In genomic region chr5:159567461-159567860, GRCh38 we compare ENCODE assay signal across 12 cellular contexts.
A peak's percentile ranks its signal among the peaks of the same experiment; 100 is the strongest.
DNase-seq lines count a peak whose midpoint lies in the region; TF ChIP-seq lines count a peak whose summit lies in the region.
"Had no signal": no experiment of that assay in that cellular context is flagged by ENCODE, and none has a peak within 500 bp of the region (broad histone marks: within the 10 kb centered on the region; RNA-seq: fewer than 3 reads in every experiment).

No MANE protein-coding gene starts in this region.

- H3K36me3 ChIP-seq in breast epithelium: no peaks in the 10 kb centered on the region
- H3K36me3 ChIP-seq: BLaER1 treated with 17β-estradiol and CSF1 and Interleukin-3, amounts not matched to agents 10 nM and 100 nM had no signal

- POLR2A ChIA-PET in MCF 10A (lab: Yijun Ruan, JAX): interaction anchor here (0.8 to 1.4 kb wide), 4 partner anchors 13 to 168 kb away, joined by 3 to 8 read pairs (median 4); no protein-coding TSS in a partner anchor

- H3K27ac Mint-ChIP-seq in MCF 10A (ENCODE audit: low read depth, unreplicated experiment): peak overlapping the region; percentile 24
- H3K27ac Mint-ChIP-seq: B cell; CD8-positive, alpha-beta T cell; GM23338 had no signal

- H3K4me3 Mint-ChIP-seq in MCF 10A (ENCODE audit: unreplicated experiment): no peak overlapping the region
- H3K4me3 Mint-ChIP-seq: B cell; CD8-positive, alpha-beta T cell; GM23338 had no signal

- no peak overlapping the region for H3K27ac ChIP-seq in breast epithelium
- H3K27ac ChIP-seq: BLaER1 treated with 17β-estradiol and CSF1 and Interleukin-3, amounts not matched to agents 10 nM and 100 nM had no signal

- H3K4me3 ChIP-seq in breast epithelium: no peak overlapping the region
- no peak overlapping the region for H3K4me3 ChIP-seq in epithelial cell of proximal tubule (ENCODE audit: low read depth, low read length)
- H3K4me3 ChIP-seq: BLaER1 treated with 17β-estradiol and CSF1 and Interleukin-3, amounts not matched to agents 10 nM and 100 nM; GM23338 had no signal

- no peak for TF ChIP-seq POLR2A in breast epithelium (IDR thresholded peaks at IDR 0.05)

- H3K4me1 Mint-ChIP-seq in MCF 10A (ENCODE audit: insufficient read depth, unreplicated experiment): peaks cover 5% of the 10 kb centered on the region
- H3K4me1 Mint-ChIP-seq: B cell had no signal

- H3K9me3 Mint-ChIP-seq in MCF 10A (ENCODE audit: unreplicated experiment): no peaks in the 10 kb centered on the region
- H3K9me3 Mint-ChIP-seq: CD8-positive, alpha-beta T cell; GM23338 had no signal

- CTCF ChIA-PET in MCF 10A (lab: Yijun Ruan, JAX): interaction anchor here (0.9 to 1.7 kb wide), 3 partner anchors 35 to 420 kb away, joined by 3 to 5 read pairs (median 4); no protein-coding TSS in a partner anchor

- no peaks in the 10 kb centered on the region for H3K4me1 ChIP-seq in breast epithelium
- H3K4me1 ChIP-seq: BLaER1 treated with 17β-estradiol and CSF1 and Interleukin-3, amounts not matched to agents 10 nM and 100 nM had no signal

- intact Hi-C loops in MCF 10A (cut with micrococcal nuclease): no loop called here
- intact Hi-C loops in breast epithelium (cut with DNase I; ENCODE audit: low total_unique reads): no loop called here

- H3K27me3 ChIP-seq in breast epithelium: no peaks in the 10 kb centered on the region
- H3K27me3 ChIP-seq: BLaER1 treated with 17β-estradiol and CSF1 and Interleukin-3, amounts not matched to agents 10 nM and 100 nM had no signal

- no peaks in the 10 kb centered on the region for H3K27me3 Mint-ChIP-seq in MCF 10A (ENCODE audit: insufficient read depth, unreplicated experiment)
- H3K27me3 Mint-ChIP-seq: B cell had no signal

- DNase-seq in MCF 10A (ENCODE audit: unreplicated experiment) (peak; percentile 67), breast epithelium (ENCODE audit: low spot score in 2 of 2) (no peak), epithelial cell of proximal tubule (ENCODE audit: low read depth) (peak; percentile 9), renal cortical epithelial cell (ENCODE audit: low read depth) (peak; percentile 81), NCI-H2227 (lab: John Stamatoyannopoulos, UW; ENCODE audit: unreplicated experiment) (no peak), T-helper 2 cell (no peak)
- DNase-seq: Calu3; CD8-positive, alpha-beta T cell; HCEC 1CT had no signal

- no peaks in the 10 kb centered on the region for H3K36me3 Mint-ChIP-seq in MCF 10A (ENCODE audit: insufficient read depth, unreplicated experiment)
- H3K36me3 Mint-ChIP-seq: CD8-positive, alpha-beta T cell had no signal

- TF ChIP-seq CTCF in MCF 10A (IDR thresholded peaks at IDR 0.05; ENCODE audit: unreplicated experiment): no peak
- TF ChIP-seq CTCF in breast epithelium (IDR thresholded peaks at IDR 0.05): no peak
- TF ChIP-seq CTCF in epithelial cell of proximal tubule (conservative IDR thresholded peaks at IDR 0.05; ENCODE audit: low read depth, low read length): no peak

- no peaks in the 10 kb centered on the region for H3K9me3 ChIP-seq in breast epithelium
- H3K9me3 ChIP-seq: BLaER1 treated with 17β-estradiol and CSF1 and Interleukin-3, amounts not matched to agents 10 nM and 100 nM had no signal

- no TSS peak for BruUV-seq in MCF 10A (replicated peaks; lab: Mats Ljungman, UMichigan)

Comparison
In these comparisons a context has a peak if more than half of its experiments do, and no peak if none do; other contexts are left out.
1. DNase-seq: peak in MCF 10A (single experiment), epithelial cell of proximal tubule (single experiment) and renal cortical epithelial cell (single experiment); none in breast epithelium (0 of 2), NCI-H2227 (single experiment) and T-helper 2 cell (0 of 5).